Comparison of ENCODE assay signal across 1 cellular context in the genomic region with DNA sequence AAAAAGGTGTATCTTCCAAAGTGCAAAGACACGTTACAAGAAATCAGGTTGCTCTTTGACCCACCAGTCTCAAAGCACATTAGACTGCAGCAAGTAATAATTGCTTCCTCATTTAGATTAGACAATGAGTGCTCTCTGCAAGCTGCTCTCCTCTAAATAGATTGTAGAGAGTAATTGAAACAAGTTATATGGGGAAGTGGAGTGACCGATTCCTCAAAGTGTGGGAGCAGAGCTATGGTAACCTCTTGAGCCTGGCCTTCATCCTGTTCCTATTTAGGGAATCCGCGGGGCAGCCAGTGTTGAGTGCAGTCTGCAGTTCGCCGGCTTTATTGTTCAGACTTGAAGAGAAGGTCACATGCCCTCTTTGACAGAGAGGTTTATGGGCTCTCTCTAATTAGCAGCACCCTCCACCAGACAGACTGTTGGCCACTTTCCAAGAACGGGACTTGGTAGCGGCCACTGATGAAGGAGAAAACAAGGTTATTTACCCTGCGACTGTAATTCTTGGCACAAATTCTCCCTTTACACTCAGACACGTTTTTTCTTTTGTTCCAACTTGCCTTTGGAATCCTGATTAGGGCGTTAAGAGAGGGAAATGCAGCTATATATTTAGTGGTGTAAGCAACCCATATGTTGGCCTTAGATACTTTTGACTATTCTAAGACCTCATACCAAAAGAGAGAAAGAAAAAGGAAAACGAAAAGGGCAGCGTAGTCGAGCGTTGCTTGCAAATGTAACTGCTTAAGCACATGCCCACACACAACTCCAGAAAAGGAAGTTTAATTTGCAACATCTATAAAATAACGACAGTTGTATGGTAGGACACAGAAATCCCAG.
TF ChIP-seq lines count a peak whose summit lies in the region.

No MANE protein-coding gene starts in this region.

TF ChIP-seq in GM12878, 131 proteins besides CTCF, POLR2A, EP300 and RAD21 (continued from another document):
- TF ChIP-seq, protein P1, sequence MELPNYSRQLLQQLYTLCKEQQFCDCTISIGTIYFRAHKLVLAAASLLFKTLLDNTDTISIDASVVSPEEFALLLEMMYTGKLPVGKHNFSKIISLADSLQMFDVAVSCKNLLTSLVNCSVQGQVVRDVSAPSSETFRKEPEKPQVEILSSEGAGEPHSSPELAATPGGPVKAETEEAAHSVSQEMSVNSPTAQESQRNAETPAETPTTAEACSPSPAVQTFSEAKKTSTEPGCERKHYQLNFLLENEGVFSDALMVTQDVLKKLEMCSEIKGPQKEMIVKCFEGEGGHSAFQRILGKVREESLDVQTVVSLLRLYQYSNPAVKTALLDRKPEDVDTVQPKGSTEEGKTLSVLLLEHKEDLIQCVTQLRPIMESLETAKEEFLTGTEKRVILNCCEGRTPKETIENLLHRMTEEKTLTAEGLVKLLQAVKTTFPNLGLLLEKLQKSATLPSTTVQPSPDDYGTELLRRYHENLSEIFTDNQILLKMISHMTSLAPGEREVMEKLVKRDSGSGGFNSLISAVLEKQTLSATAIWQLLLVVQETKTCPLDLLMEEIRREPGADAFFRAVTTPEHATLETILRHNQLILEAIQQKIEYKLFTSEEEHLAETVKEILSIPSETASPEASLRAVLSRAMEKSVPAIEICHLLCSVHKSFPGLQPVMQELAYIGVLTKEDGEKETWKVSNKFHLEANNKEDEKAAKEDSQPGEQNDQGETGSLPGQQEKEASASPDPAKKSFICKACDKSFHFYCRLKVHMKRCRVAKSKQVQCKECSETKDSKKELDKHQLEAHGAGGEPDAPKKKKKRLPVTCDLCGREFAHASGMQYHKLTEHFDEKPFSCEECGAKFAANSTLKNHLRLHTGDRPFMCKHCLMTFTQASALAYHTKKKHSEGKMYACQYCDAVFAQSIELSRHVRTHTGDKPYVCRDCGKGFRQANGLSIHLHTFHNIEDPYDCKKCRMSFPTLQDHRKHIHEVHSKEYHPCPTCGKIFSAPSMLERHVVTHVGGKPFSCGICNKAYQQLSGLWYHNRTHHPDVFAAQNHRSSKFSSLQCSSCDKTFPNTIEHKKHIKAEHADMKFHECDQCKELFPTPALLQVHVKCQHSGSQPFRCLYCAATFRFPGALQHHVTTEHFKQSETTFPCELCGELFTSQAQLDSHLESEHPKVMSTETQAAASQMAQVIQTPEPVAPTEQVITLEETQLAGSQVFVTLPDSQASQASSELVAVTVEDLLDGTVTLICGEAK (IDR thresholded peaks at IDR 0.05; ENCODE audit: borderline replicate concordance) = no peak
- TF ChIP-seq, protein P2, sequence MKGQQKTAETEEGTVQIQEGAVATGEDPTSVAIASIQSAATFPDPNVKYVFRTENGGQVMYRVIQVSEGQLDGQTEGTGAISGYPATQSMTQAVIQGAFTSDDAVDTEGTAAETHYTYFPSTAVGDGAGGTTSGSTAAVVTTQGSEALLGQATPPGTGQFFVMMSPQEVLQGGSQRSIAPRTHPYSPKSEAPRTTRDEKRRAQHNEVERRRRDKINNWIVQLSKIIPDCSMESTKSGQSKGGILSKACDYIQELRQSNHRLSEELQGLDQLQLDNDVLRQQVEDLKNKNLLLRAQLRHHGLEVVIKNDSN (IDR thresholded peaks at IDR 0.05; ENCODE audit: borderline replicate concordance, extremely low read length, insufficient read depth, low read depth, low read length) = peak; percentile 71
- TF ChIP-seq SREBF2 (IDR thresholded peaks at IDR 0.05; ENCODE audit: low read length) = no peak
- TF ChIP-seq, protein P3, sequence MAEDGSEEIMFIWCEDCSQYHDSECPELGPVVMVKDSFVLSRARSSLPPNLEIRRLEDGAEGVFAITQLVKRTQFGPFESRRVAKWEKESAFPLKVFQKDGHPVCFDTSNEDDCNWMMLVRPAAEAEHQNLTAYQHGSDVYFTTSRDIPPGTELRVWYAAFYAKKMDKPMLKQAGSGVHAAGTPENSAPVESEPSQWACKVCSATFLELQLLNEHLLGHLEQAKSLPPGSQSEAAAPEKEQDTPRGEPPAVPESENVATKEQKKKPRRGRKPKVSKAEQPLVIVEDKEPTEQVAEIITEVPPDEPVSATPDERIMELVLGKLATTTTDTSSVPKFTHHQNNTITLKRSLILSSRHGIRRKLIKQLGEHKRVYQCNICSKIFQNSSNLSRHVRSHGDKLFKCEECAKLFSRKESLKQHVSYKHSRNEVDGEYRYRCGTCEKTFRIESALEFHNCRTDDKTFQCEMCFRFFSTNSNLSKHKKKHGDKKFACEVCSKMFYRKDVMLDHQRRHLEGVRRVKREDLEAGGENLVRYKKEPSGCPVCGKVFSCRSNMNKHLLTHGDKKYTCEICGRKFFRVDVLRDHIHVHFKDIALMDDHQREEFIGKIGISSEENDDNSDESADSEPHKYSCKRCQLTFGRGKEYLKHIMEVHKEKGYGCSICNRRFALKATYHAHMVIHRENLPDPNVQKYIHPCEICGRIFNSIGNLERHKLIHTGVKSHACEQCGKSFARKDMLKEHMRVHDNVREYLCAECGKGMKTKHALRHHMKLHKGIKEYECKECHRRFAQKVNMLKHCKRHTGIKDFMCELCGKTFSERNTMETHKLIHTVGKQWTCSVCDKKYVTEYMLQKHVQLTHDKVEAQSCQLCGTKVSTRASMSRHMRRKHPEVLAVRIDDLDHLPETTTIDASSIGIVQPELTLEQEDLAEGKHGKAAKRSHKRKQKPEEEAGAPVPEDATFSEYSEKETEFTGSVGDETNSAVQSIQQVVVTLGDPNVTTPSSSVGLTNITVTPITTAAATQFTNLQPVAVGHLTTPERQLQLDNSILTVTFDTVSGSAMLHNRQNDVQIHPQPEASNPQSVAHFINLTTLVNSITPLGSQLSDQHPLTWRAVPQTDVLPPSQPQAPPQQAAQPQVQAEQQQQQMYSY (CRISPR knock-in tag; IDR thresholded peaks at IDR 0.05) = no peak
- no peak for TF ChIP-seq MYB (IDR thresholded peaks at IDR 0.05; ENCODE audit: borderline replicate concordance, low read depth, low read length)
- TF ChIP-seq ZNF217 (IDR thresholded peaks at IDR 0.05) = no peak
- TF ChIP-seq SP1 (IDR thresholded peaks at IDR 0.05; ENCODE audit: low read depth, low read length) = no peak
- TF ChIP-seq KLF5 (IDR thresholded peaks at IDR 0.05; ENCODE audit: partially characterized antibody) = no peak
- TF ChIP-seq SMAD1 (IDR thresholded peaks at IDR 0.05; ENCODE audit: low read depth, partially characterized antibody) = peak; percentile 85
- TF ChIP-seq FOS (IDR thresholded peaks at IDR 0.05; ENCODE audit: borderline replicate concordance, extremely low read depth, insufficient read length) = no peak
- peak; percentile 65 for TF ChIP-seq IKZF1 (conservative IDR thresholded peaks at IDR 0.05)
- TF ChIP-seq IKZF2 (IDR thresholded peaks at IDR 0.05) = peak; percentile 47 to 57; a peak in 3 of 4 replicates
- TF ChIP-seq SUZ12 (IDR thresholded peaks at IDR 0.05; ENCODE audit: unreplicated experiment) = no peak
- no peak for TF ChIP-seq LARP7 (IDR thresholded peaks at IDR 0.05)
TF ChIP-seq in GM12878: peak in this region for 32.
